1 cellular context compared by ENCODE assay signal in genomic region chr1:3604997-3605823, GRCh38.
A peak's percentile ranks its signal among the peaks of the same experiment; 100 is the strongest.
TF ChIP-seq lines count a peak whose summit lies in the region.

No MANE protein-coding gene starts in this region.

TF ChIP-seq in K562, 482 proteins besides CTCF, POLR2A, EP300 and RAD21 (continued from another document):
- TF ChIP-seq SRSF7 (optimal IDR thresholded peaks at IDR 0.05; ENCODE audit: low read depth, low read length) (no peak), POLR3G (IDR thresholded peaks at IDR 0.05; ENCODE audit: extremely low read depth, insufficient read length, insufficient replicate concordance) (no peak), VEZF1 (CRISPR knock-in tag; IDR thresholded peaks at IDR 0.05) (no peak), CCNT2 (IDR thresholded peaks at IDR 0.05; ENCODE audit: borderline replicate concordance, extremely low read depth, insufficient read length, low read depth, low read length) (no peak), RREB1 (CRISPR knock-in tag; IDR thresholded peaks at IDR 0.05) (no peak), MYC (IDR thresholded peaks at IDR 0.05; ENCODE audit: low read depth, low read length) (no peak), MYC (CRISPR knock-in tag; IDR thresholded peaks at IDR 0.05; ENCODE audit: borderline replicate concordance, low read depth) (no peak), TBL1XR1 (IDR thresholded peaks at IDR 0.05; ENCODE audit: low read length in 2 of 2) (no peak), JUNB (CRISPR knock-in tag; conservative IDR thresholded peaks at IDR 0.05) (no peak), ZNF280A (IDR thresholded peaks at IDR 0.05; ENCODE audit: low read depth, partially characterized antibody) (peak; percentile 8), TCF15 (CRISPR knock-in tag; IDR thresholded peaks at IDR 0.05) (no peak), BRF2 (IDR thresholded peaks at IDR 0.05; ENCODE audit: borderline replicate concordance, insufficient read depth, insufficient read length) (no peak)
- TF ChIP-seq, protein P1, sequence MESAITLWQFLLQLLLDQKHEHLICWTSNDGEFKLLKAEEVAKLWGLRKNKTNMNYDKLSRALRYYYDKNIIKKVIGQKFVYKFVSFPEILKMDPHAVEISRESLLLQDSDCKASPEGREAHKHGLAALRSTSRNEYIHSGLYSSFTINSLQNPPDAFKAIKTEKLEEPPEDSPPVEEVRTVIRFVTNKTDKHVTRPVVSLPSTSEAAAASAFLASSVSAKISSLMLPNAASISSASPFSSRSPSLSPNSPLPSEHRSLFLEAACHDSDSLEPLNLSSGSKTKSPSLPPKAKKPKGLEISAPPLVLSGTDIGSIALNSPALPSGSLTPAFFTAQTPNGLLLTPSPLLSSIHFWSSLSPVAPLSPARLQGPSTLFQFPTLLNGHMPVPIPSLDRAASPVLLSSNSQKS (CRISPR knock-in tag; IDR thresholded peaks at IDR 0.05), result no peak
- TF ChIP-seq, protein P2, sequence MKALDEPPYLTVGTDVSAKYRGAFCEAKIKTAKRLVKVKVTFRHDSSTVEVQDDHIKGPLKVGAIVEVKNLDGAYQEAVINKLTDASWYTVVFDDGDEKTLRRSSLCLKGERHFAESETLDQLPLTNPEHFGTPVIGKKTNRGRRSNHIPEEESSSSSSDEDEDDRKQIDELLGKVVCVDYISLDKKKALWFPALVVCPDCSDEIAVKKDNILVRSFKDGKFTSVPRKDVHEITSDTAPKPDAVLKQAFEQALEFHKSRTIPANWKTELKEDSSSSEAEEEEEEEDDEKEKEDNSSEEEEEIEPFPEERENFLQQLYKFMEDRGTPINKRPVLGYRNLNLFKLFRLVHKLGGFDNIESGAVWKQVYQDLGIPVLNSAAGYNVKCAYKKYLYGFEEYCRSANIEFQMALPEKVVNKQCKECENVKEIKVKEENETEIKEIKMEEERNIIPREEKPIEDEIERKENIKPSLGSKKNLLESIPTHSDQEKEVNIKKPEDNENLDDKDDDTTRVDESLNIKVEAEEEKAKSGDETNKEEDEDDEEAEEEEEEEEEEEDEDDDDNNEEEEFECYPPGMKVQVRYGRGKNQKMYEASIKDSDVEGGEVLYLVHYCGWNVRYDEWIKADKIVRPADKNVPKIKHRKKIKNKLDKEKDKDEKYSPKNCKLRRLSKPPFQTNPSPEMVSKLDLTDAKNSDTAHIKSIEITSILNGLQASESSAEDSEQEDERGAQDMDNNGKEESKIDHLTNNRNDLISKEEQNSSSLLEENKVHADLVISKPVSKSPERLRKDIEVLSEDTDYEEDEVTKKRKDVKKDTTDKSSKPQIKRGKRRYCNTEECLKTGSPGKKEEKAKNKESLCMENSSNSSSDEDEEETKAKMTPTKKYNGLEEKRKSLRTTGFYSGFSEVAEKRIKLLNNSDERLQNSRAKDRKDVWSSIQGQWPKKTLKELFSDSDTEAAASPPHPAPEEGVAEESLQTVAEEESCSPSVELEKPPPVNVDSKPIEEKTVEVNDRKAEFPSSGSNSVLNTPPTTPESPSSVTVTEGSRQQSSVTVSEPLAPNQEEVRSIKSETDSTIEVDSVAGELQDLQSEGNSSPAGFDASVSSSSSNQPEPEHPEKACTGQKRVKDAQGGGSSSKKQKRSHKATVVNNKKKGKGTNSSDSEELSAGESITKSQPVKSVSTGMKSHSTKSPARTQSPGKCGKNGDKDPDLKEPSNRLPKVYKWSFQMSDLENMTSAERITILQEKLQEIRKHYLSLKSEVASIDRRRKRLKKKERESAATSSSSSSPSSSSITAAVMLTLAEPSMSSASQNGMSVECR (CRISPR knock-in tag; IDR thresholded peaks at IDR 0.05), result no peak
- TF ChIP-seq, protein P3, sequence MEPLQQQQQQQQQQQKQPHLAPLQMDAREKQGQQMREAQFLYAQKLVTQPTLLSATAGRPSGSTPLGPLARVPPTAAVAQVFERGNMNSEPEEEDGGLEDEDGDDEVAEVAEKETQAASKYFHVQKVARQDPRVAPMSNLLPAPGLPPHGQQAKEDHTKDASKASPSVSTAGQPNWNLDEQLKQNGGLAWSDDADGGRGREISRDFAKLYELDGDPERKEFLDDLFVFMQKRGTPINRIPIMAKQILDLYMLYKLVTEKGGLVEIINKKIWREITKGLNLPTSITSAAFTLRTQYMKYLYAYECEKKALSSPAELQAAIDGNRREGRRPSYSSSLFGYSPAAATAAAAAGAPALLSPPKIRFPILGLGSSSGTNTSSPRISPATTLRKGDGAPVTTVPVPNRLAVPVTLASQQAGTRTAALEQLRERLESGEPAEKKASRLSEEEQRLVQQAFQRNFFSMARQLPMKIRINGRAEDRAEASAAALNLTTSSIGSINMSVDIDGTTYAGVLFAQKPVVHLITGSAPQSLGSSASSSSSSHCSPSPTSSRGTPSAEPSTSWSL (CRISPR knock-in tag; IDR thresholded peaks at IDR 0.05; ENCODE audit: borderline replicate concordance), result no peak
